ENCODE assay signal across 1 cellular context in genomic region chr18:45785015-45785597, GRCh38.
TF ChIP-seq lines count a peak whose summit lies in the region.

No MANE protein-coding gene starts in this region.

TF ChIP-seq in GM23338, 12 proteins besides CTCF, POLR2A, EP300 and RAD21:
- no peak for TF ChIP-seq STAT1 (IDR thresholded peaks at IDR 0.05; ENCODE audit: unreplicated experiment)
- TF ChIP-seq JUNB (IDR thresholded peaks at IDR 0.05; ENCODE audit: unreplicated experiment) = no peak
- TF ChIP-seq ZNF331 (CRISPR knock-in tag; IDR thresholded peaks at IDR 0.05; ENCODE audit: low read depth) = no peak
- TF ChIP-seq EZH2 (IDR thresholded peaks at IDR 0.05; ENCODE audit: low read depth, unreplicated experiment) = no peak
- TF ChIP-seq POLR2AphosphoS5 (IDR thresholded peaks at IDR 0.05; ENCODE audit: low read depth) = no peak
- TF ChIP-seq NANOG (IDR thresholded peaks at IDR 0.05; ENCODE audit: borderline replicate concordance) = no peak
- no peak for TF ChIP-seq CREB1 (CRISPR knock-in tag; IDR thresholded peaks at IDR 0.05; ENCODE audit: low read depth)
- no peak for TF ChIP-seq ZNF462 (CRISPR knock-in tag; IDR thresholded peaks at IDR 0.05)
- no peak for TF ChIP-seq ZNF114 (CRISPR knock-in tag; IDR thresholded peaks at IDR 0.05)
- no peak for TF ChIP-seq ETS1 (IDR thresholded peaks at IDR 0.05)
- no peak for TF ChIP-seq EZH2phosphoT487 (IDR thresholded peaks at IDR 0.05; ENCODE audit: unreplicated experiment)
